In genomic region chr10:69057261-69057950, GRCh38 we compare ENCODE assay signal across 9 cellular contexts. TPM values are rescaled to one million over a fixed set of nuclear protein-coding genes. Genes with fewer than 3 reads are reported as not detected.
DNase-seq lines count a peak whose midpoint lies in the region; ATAC-seq, FAIRE-seq and TF ChIP-seq lines count a peak whose summit lies in the region.
"Had no signal": no experiment of that assay in that cellular context is flagged by ENCODE, and none has a peak within 500 bp of the region (broad histone marks: within the 10 kb centered on the region; RNA-seq: fewer than 3 reads in every experiment).

No MANE protein-coding gene starts in this region.

- no peak overlapping the region for H3K9ac ChIP-seq in keratinocyte (ENCODE audit: control insufficient read depth, extremely low read depth, insufficient read depth, low read length)

- no peak overlapping the region for H3K4me3 ChIP-seq in keratinocyte (ENCODE audit: control insufficient read depth in 2 of 3, extremely low read depth in 1 of 3, insufficient read depth in 2 of 3, low read depth in 1 of 3, low read length in 3 of 3)

- no peaks in the 10 kb centered on the region for H4K20me1 ChIP-seq in keratinocyte (ENCODE audit: control insufficient read depth, extremely low read depth, insufficient read depth, low read length)

- POLR2A ChIA-PET in activated CD4-positive, alpha-beta T cell treated with anti-CD3 and anti-CD28 coated beads for 36 hours (lab: Charles Lee) = no interaction called here

- peaks cover 58% of the 10 kb centered on the region for H3K4me1 Mint-ChIP-seq in activated CD4-positive, alpha-beta T cell treated with anti-CD3 and anti-CD28 coated beads for 36 hours

- dilution Hi-C loops in keratinocyte (cut with MboI; ENCODE audit: extremely low pct_ligation_motif_present, low sequenced_read_pairs) = no loop called here

- H3K36me3 ChIP-seq in keratinocyte (ENCODE audit: control insufficient read depth in 2 of 2, extremely low read depth in 1 of 2, insufficient read depth in 2 of 2, low read length in 2 of 2) = no peaks in the 10 kb centered on the region

- no peaks in the 10 kb centered on the region for H3K36me3 Mint-ChIP-seq in activated CD4-positive, alpha-beta T cell treated with anti-CD3 and anti-CD28 coated beads for 36 hours (ENCODE audit: low read depth)

- no peak overlapping the region for H3K4me3 Mint-ChIP-seq in activated CD4-positive, alpha-beta T cell treated with anti-CD3 and anti-CD28 coated beads for 36 hours

- H3K9me1 ChIP-seq in keratinocyte (ENCODE audit: control insufficient read depth, extremely low read depth, insufficient read depth, low read length) = no peaks in the 10 kb centered on the region

- no peak for ATAC-seq in activated CD4-positive, alpha-beta T cell treated with anti-CD3 and anti-CD28 coated beads for 36 hours

- no peaks in the 10 kb centered on the region for H3K27me3 Mint-ChIP-seq in activated CD4-positive, alpha-beta T cell treated with anti-CD3 and anti-CD28 coated beads for 36 hours

- peaks cover 15% of the 10 kb centered on the region for H3K4me1 ChIP-seq in keratinocyte (ENCODE audit: control insufficient read depth, extremely low read depth, insufficient read depth, low read length)

- peaks cover 5% of the 10 kb centered on the region for H3K27me3 ChIP-seq in keratinocyte (ENCODE audit: control insufficient read depth, extremely low read depth, insufficient read depth, low read length)

- DNase-seq in activated CD4-positive, alpha-beta T cell treated with anti-CD3 and anti-CD28 coated beads for 36 hours = no peak
- no peak for DNase-seq in activated CD4-positive, alpha-beta T cell treated with anti-CD3 and anti-CD28 coated beads, Interleukin-2, amount 50 U/mL, for 4 hours
- peak; percentile 50 for DNase-seq in activated T-cell treated with anti-CD3 and anti-CD28 coated beads, Interleukin-2, amount 50 U/mL, for 48 hours
- DNase-seq in keratinocyte (ENCODE audit: low read depth, low spot score) (no peak), substantia nigra (lab: John Stamatoyannopoulos, UW) (peak in 23 of 49 donors; percentile 1 to 59 (median 25)), ureter (ENCODE audit: low spot score) (no peak), activated gamma-delta T cell (lab: John Stamatoyannopoulos, UW) (no peak), NCI-H2107 treated with DMSO at 0.1 percent for 48 hours (lab: John Stamatoyannopoulos, UW; ENCODE audit: unreplicated experiment) (no peak)
- DNase-seq: NCI-H1930 had no signal

- intact Hi-C loops in activated CD4-positive, alpha-beta T cell treated with anti-CD3 and anti-CD28 coated beads for 36 hours (cut with DNase I, micrococcal nuclease) = no loop called here

- no peak overlapping the region for H3K4me2 ChIP-seq in keratinocyte (ENCODE audit: control insufficient read depth, extremely low read depth, insufficient read depth, low read depth, low read length)

- FAIRE-seq in keratinocyte (lab: Jason Lieb, UNC) = no peak

- no peaks in the 10 kb centered on the region for H3K9me3 ChIP-seq in keratinocyte (ENCODE audit: control insufficient read depth, low read depth, low read length)

- H2AFZ ChIP-seq in keratinocyte (ENCODE audit: control insufficient read depth, low read length) = peak overlapping the region; percentile 4

- H3K27ac Mint-ChIP-seq in activated CD4-positive, alpha-beta T cell treated with anti-CD3 and anti-CD28 coated beads for 36 hours = peak overlapping the region; percentile 82

- H3K9me3 Mint-ChIP-seq in activated CD4-positive, alpha-beta T cell treated with anti-CD3 and anti-CD28 coated beads for 36 hours (ENCODE audit: low read depth) = no peaks in the 10 kb centered on the region

- TF ChIP-seq CTCF in keratinocyte (optimal IDR thresholded peaks at IDR 0.05 in 1 of 3, IDR thresholded peaks at IDR 0.05 in 1 of 3, conservative IDR thresholded peaks at IDR 0.05 in 1 of 3; ENCODE audit: extremely low read depth in 1 of 3, insufficient read depth in 2 of 3, low read length in 3 of 3) = no peak

- no peaks in the 10 kb centered on the region for H3K79me2 ChIP-seq in keratinocyte (ENCODE audit: control insufficient read depth, insufficient read depth, low read length)

- CTCF ChIA-PET in activated CD4-positive, alpha-beta T cell treated with anti-CD3 and anti-CD28 coated beads for 36 hours (lab: Charles Lee) = interaction anchor here (1.0 to 5.0 kb wide), 3 partner anchors 8 to 68 kb away, joined by 3 to 32 read pairs (median 3); no protein-coding TSS in a partner anchor

- no peak overlapping the region for H3K27ac ChIP-seq in keratinocyte (ENCODE audit: control insufficient read depth, insufficient read depth, low read length)
- peak overlapping the region; percentile 52 for H3K27ac ChIP-seq in substantia nigra (ENCODE audit: low read depth, low read length, poor library complexity, severe bottlenecking)

RNA-seq across cellular contexts. Expression of gene SRGN, which starts 30.5 kb away (rescaled TPM):
- 100 to 1,000 TPM; 375 to 400 TPM for total RNA-seq in activated CD4-positive, alpha-beta T cell treated with anti-CD3 and anti-CD28 coated beads for 36 hours
- polyA plus RNA-seq in keratinocyte = 2.1 to 3.2 TPM (median 2.7 TPM) in 3 replicates
- polyA plus RNA-seq in keratinocyte (2011; ENCODE audit: low read depth) = 0.74 TPM
- polyA plus RNA-seq in keratinocyte (2011; cell fraction: cytosol; rRNA removed) = 1.8 and 2.0 TPM in 2 replicates
- 2.8 and 3.7 TPM in 2 replicates for polyA plus RNA-seq in keratinocyte (2011; cell fraction: nucleus; rRNA removed)
- polyA plus RNA-seq in keratinocyte (2012; ENCODE audit: low replicate concordance) = 0.23 and 3.0 TPM in 2 replicates
- 0.77 to 1.0 TPM in 2 of 3 replicates, not detected in the other for polyA minus RNA-seq in keratinocyte
- polyA minus RNA-seq in keratinocyte (2011; cell fraction: cytosol; rRNA and poly(A)+ RNA removed) = 1.7 TPM
- 0.63 and 1.0 TPM in 2 replicates for polyA minus RNA-seq in keratinocyte (2011; cell fraction: nucleus; rRNA and poly(A)+ RNA removed)
- total RNA-seq in ureter = 50.0 TPM

Comparison
In these comparisons a context has a peak if more than half of its experiments do, and no peak if none do; other contexts are left out.
1. DNase-seq: peak in activated T-cell treated with anti-CD3 and anti-CD28 coated beads, Interleukin-2, amount 50 U/mL, for 48 hours (2 of 2); none in activated CD4-positive, alpha-beta T cell treated with anti-CD3 and anti-CD28 coated beads for 36 hours (single experiment), activated CD4-positive, alpha-beta T cell treated with anti-CD3 and anti-CD28 coated beads, Interleukin-2, amount 50 U/mL, for 4 hours (0 of 2), keratinocyte (single experiment), ureter (single experiment), activated gamma-delta T cell (single experiment) and NCI-H2107 treated with DMSO at 0.1 percent for 48 hours (single experiment).